ENCODE assay signal across 9 cellular contexts in the genomic region with DNA sequence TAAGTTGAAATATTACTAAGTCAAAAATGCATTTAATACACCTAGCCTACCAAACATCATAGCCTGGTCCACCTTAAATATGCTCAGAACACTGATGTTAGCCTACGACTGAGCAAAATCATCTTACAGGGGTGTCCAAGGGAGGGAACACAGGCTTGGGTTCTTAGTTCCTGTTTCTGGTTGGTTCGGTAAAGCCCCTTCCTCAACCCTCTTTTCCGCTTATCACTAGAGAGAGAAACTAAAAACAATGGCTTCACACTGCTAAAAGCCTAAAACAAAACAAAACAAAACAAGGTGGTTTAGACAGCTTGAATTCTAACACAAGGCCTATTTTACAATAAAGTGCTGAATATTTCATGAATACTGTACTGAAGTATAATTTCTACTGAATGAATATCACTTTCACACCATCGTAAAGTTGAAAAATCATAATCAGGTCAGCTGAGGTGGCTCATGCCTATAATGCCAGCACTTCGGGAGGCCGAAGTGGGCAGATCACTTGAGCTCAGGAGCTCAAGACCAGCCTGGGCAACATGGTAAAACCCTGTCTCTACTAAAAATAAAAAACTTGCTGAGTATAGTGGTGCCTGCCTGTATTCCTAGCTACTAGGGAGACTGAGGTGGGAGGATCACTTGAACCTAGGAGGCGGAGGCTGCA.
A peak's percentile ranks its signal among the peaks of the same experiment; 100 is the strongest.
DNase-seq lines count a peak whose midpoint lies in the region; ATAC-seq and TF ChIP-seq lines count a peak whose summit lies in the region.
"Had no signal": no experiment of that assay in that cellular context is flagged by ENCODE, and none has a peak within 500 bp of the region (broad histone marks: within the 10 kb centered on the region; RNA-seq: fewer than 3 reads in every experiment).

No MANE protein-coding gene starts in this region.

- H3K36me3 ChIP-seq in OCI-LY3 (replicated peaks; ENCODE audit: low read depth, low read length) (no peaks in the 10 kb centered on the region), GM23248 (ENCODE audit: low read depth) (no peaks in the 10 kb centered on the region)

- H3K27ac ChIP-seq in OCI-LY3 (ENCODE audit: low read length) (peak overlapping the region; percentile 13; the same call in 1 of the 2 replicates), GM23248 (no peak overlapping the region)
- H3K27ac ChIP-seq: epithelial cell of prostate had no signal

- H3K4me2 ChIP-seq in OCI-LY3 (ENCODE audit: low read length): peak overlapping the region; percentile 74
- H3K4me2 ChIP-seq in GM23248 (ENCODE audit: unreplicated experiment): no peak overlapping the region

- peak overlapping the region; percentile 58 to 68 for H3K4me3 Mint-ChIP-seq in stimulated activated naive B cell treated with anti-CD40 and anti-IgM and Interleukin-4, amounts not matched to agents 10 μg/mL and 1 μg/mL and 100 μg/mL, for 72 hours
- no peak overlapping the region for H3K4me3 Mint-ChIP-seq in progenitor cell of endocrine pancreas (ENCODE audit: low read depth)

- H3K27me3 Mint-ChIP-seq in stimulated activated naive B cell treated with anti-CD40 and anti-IgM and Interleukin-4, amounts not matched to agents 10 μg/mL and 1 μg/mL and 100 μg/mL, for 72 hours: no peaks in the 10 kb centered on the region
- H3K27me3 Mint-ChIP-seq in progenitor cell of endocrine pancreas: no peaks in the 10 kb centered on the region

- ATAC-seq in activated CD4-positive, CD25-positive, alpha-beta regulatory T cell treated with anti-CD3 and anti-CD28 coated beads, Interleukin-2, amount 50 U/mL, for 24 hours: peak; percentile 48 to 71
- ATAC-seq in HG02759 (IDR thresholded peaks at IDR 0.05; ENCODE audit: unreplicated experiment): peak; percentile 97
- peak; percentile 98 to 99 for ATAC-seq in stimulated activated naive B cell treated with anti-CD40 and anti-IgM and Interleukin-4, amounts not matched to agents 10 μg/mL and 1 μg/mL and 100 μg/mL, for 72 hours (replicated peaks)

- H3K4me3 ChIP-seq in OCI-LY3 (ENCODE audit: low read length): peak overlapping the region; percentile 65
- no peak overlapping the region for H3K4me3 ChIP-seq in GM23248

- no peak for DNase-seq in activated CD4-positive, CD25-positive, alpha-beta regulatory T cell (lab: John Stamatoyannopoulos, UW)
- peak; percentile 52 for DNase-seq in stimulated activated naive B cell treated with anti-CD40 and anti-IgM and Interleukin-4, amounts not matched to agents 10 μg/mL and 1 μg/mL and 100 μg/mL, for 72 hours
- no peak for DNase-seq in progenitor cell of endocrine pancreas (ENCODE audit: low spot score, unreplicated experiment)
- DNase-seq in GM23248: no peak
- DNase-seq in activated gamma-delta T cell treated with Interleukin-2 at 50 U/mL for 16 hours: no peak

- H3K9me3 Mint-ChIP-seq in stimulated activated naive B cell treated with anti-CD40 and anti-IgM and Interleukin-4, amounts not matched to agents 10 μg/mL and 1 μg/mL and 100 μg/mL, for 72 hours: no peaks in the 10 kb centered on the region
- no peaks in the 10 kb centered on the region for H3K9me3 Mint-ChIP-seq in progenitor cell of endocrine pancreas (ENCODE audit: low read depth)

- H3K27ac Mint-ChIP-seq in stimulated activated naive B cell treated with anti-CD40 and anti-IgM and Interleukin-4, amounts not matched to agents 10 μg/mL and 1 μg/mL and 100 μg/mL, for 72 hours: peak overlapping the region; percentile 91
- no peak overlapping the region for H3K27ac Mint-ChIP-seq in progenitor cell of endocrine pancreas

- H3F3A ChIP-seq in GM23248 (ENCODE audit: insufficient read depth): peaks cover 28% of the 10 kb centered on the region

- TF ChIP-seq CTCF in OCI-LY3 (IDR thresholded peaks at IDR 0.05; ENCODE audit: low read depth, low read length) (no peak), progenitor cell of endocrine pancreas (IDR thresholded peaks at IDR 0.05; ENCODE audit: unreplicated experiment) (no peak)

- H3K4me1 ChIP-seq in OCI-LY3 (ENCODE audit: low read length) (peaks cover 33% of the 10 kb centered on the region), GM23248 (ENCODE audit: insufficient read depth) (peaks cover 31% of the 10 kb centered on the region)

- H3K27me3 ChIP-seq in OCI-LY3 (ENCODE audit: low read depth, low read length) (no peaks in the 10 kb centered on the region), GM23248 (replicated peaks; ENCODE audit: insufficient read depth) (no peaks in the 10 kb centered on the region)

- H4K20me1 ChIP-seq in OCI-LY3 (ENCODE audit: insufficient read depth, low read length): peaks cover 55% of the 10 kb centered on the region
- H4K20me1 ChIP-seq in GM23248 (ENCODE audit: insufficient read depth): no peaks in the 10 kb centered on the region

- H3K9me3 ChIP-seq in OCI-LY3 (ENCODE audit: insufficient read depth, low read length) (no peaks in the 10 kb centered on the region), GM23248 (ENCODE audit: low read depth) (no peaks in the 10 kb centered on the region)

- in situ Hi-C loops in GM23248 (cut with MboI): no loop called here

- H3K4me1 Mint-ChIP-seq in stimulated activated naive B cell treated with anti-CD40 and anti-IgM and Interleukin-4, amounts not matched to agents 10 μg/mL and 1 μg/mL and 100 μg/mL, for 72 hours: peaks cover 23 to 69% of the 10 kb centered on the region in 2 donors
- peaks cover 4% of the 10 kb centered on the region for H3K4me1 Mint-ChIP-seq in progenitor cell of endocrine pancreas (ENCODE audit: low read depth)

- H3K9ac ChIP-seq in OCI-LY3 (ENCODE audit: low read length): peak overlapping the region; percentile 7; the same call in 1 of the 2 replicates
- no peak overlapping the region for H3K9ac ChIP-seq in GM23248

- 95 to 98% methylated on average over 7 of the region's 7 CpGs for WGBS in GM23248 (ENCODE audit: low coverage in 1 of 2, low lambda C conversion rate in 2 of 2, missing lambda C conversion rate in 2 of 2), 2 experiments

- no peaks in the 10 kb centered on the region for H3K9me2 ChIP-seq in GM23248 (ENCODE audit: insufficient read depth)

- H3K79me2 ChIP-seq in OCI-LY3 (ENCODE audit: low read length): peaks cover 31% of the 10 kb centered on the region
- peaks cover 41% of the 10 kb centered on the region for H3K79me2 ChIP-seq in GM23248 (ENCODE audit: insufficient read depth)

- H3K36me3 Mint-ChIP-seq in stimulated activated naive B cell treated with anti-CD40 and anti-IgM and Interleukin-4, amounts not matched to agents 10 μg/mL and 1 μg/mL and 100 μg/mL, for 72 hours: peaks cover 0 to 3% of the 10 kb centered on the region in 2 donors
- H3K36me3 Mint-ChIP-seq in progenitor cell of endocrine pancreas (ENCODE audit: insufficient read depth): peaks cover 3% of the 10 kb centered on the region

- no peak overlapping the region for H2AFZ ChIP-seq in OCI-LY3 (ENCODE audit: low read depth, low read length)
- no peak overlapping the region for H2AFZ ChIP-seq in GM23248
